In the genomic region with DNA sequence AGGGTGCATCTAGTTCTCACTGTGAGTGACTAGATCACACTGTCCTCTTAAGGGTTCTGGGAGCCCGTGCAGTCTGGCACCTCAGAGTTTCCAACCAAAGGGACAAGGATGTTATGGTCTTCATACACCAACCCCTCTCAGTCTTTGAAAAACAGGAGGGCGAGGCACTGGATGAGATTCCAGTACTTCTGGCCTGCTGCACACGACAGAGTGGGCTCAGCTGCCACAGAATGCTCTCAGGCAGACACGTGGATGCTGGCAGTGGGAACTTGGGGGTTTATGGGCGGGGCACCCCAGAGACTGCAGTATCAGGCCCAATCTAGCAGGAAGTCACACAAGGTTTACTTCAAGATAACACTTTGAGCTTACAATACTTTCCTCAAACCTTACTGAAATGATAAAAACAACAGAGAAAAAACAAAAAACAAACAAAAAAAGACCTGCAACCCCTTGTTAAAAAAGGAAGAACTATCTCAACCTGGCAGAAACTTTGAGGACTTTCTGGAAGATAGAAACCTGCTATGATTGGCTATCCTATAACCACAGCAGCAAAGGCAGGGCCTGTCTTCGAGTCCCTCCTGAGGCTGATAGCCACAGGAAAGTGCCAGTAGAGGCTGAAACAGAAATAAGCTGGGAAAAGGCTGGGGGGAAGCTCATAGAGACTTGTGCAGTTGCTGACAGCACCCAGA, we compare ENCODE assay signal across 1 cellular context.
A peak's percentile ranks its signal among the peaks of the same experiment; 100 is the strongest.
TF ChIP-seq lines count a peak whose summit lies in the region.

No MANE protein-coding gene starts in this region.

TF ChIP-seq in K562, 482 proteins besides CTCF, POLR2A, EP300 and RAD21 (continued from another document and continues in another):
- TF ChIP-seq E2F8 (IDR thresholded peaks at IDR 0.05; ENCODE audit: low read depth, partially characterized antibody) (no peak), ARNT (IDR thresholded peaks at IDR 0.05) (no peak), MED1 (CRISPR knock-in tag; IDR thresholded peaks at IDR 0.05; ENCODE audit: borderline replicate concordance) (no peak), ZNF584 (CRISPR knock-in tag; IDR thresholded peaks at IDR 0.05; ENCODE audit: low read depth) (no peak), HMG20A (CRISPR knock-in tag; conservative IDR thresholded peaks at IDR 0.05) (no peak), CHAMP1 (IDR thresholded peaks at IDR 0.05) (peak; percentile 64), HNRNPH1 (optimal IDR thresholded peaks at IDR 0.05; ENCODE audit: low read depth, low read length) (no peak), THRA (IDR thresholded peaks at IDR 0.05) (no peak), HNRNPK (IDR thresholded peaks at IDR 0.05; ENCODE audit: low read depth, low read length, poor library complexity, severe bottlenecking) (no peak), ZNF224 (CRISPR knock-in tag; IDR thresholded peaks at IDR 0.05) (no peak), ZNF707 (CRISPR knock-in tag; conservative IDR thresholded peaks at IDR 0.05) (no peak), RFX5 (IDR thresholded peaks at IDR 0.05; ENCODE audit: low read depth, low read length) (no peak), SMARCA5 (IDR thresholded peaks at IDR 0.05) (no peak), CEBPG (CRISPR knock-in tag; IDR thresholded peaks at IDR 0.05) (no peak), CEBPG (tag; conservative IDR thresholded peaks at IDR 0.05 in 1 of 2, IDR thresholded peaks at IDR 0.05 in 1 of 2) (no peak), ASH1L (IDR thresholded peaks at IDR 0.05; ENCODE audit: borderline replicate concordance, low read depth, partially characterized antibody) (no peak), PHF8 (IDR thresholded peaks at IDR 0.05; ENCODE audit: borderline replicate concordance, low read length) (no peak; the same call in 1 of the 2 replicates), STAT5A (IDR thresholded peaks at IDR 0.05; ENCODE audit: borderline replicate concordance, low read length) (no peak), TEAD2 (tag; IDR thresholded peaks at IDR 0.05) (no peak), EP400 (IDR thresholded peaks at IDR 0.05) (peak; percentile 73; the same call in 1 of the 2 replicates), STAG1 (CRISPR knock-in tag; IDR thresholded peaks at IDR 0.05; ENCODE audit: borderline replicate concordance) (no peak), ZBTB1 (CRISPR knock-in tag; IDR thresholded peaks at IDR 0.05; ENCODE audit: borderline replicate concordance, low read depth) (no peak), TBP (optimal IDR thresholded peaks at IDR 0.05; ENCODE audit: low read depth, low read length) (no peak), E2F1 (CRISPR knock-in tag; IDR thresholded peaks at IDR 0.05) (no peak), RFX1 (IDR thresholded peaks at IDR 0.05) (peak; percentile 10; the same call in 1 of the 2 replicates), SMAD4 (CRISPR knock-in tag; conservative IDR thresholded peaks at IDR 0.05) (peak; percentile 78; the same call in 1 of the 2 replicates), ZBTB9 (CRISPR knock-in tag; IDR thresholded peaks at IDR 0.05) (peak; percentile 79; the same call in 1 of the 2 replicates), WHSC1 (IDR thresholded peaks at IDR 0.05; ENCODE audit: low read length) (no peak), ATF6 (CRISPR knock-in tag; IDR thresholded peaks at IDR 0.05) (no peak), XRCC4 (IDR thresholded peaks at IDR 0.05; ENCODE audit: extremely low read depth, insufficient read depth, insufficient read length) (no peak), HSF4 (CRISPR knock-in tag; IDR thresholded peaks at IDR 0.05; ENCODE audit: borderline replicate concordance) (no peak), SRSF1 (IDR thresholded peaks at IDR 0.05; ENCODE audit: low read depth, low read length) (no peak), PHF21A (IDR thresholded peaks at IDR 0.05; ENCODE audit: borderline replicate concordance, low read depth) (no peak), BDP1 (IDR thresholded peaks at IDR 0.05; ENCODE audit: insufficient read depth, insufficient read length) (no peak), MCM5 (IDR thresholded peaks at IDR 0.05; ENCODE audit: low read depth) (no peak)
- TF ChIP-seq, protein P1, sequence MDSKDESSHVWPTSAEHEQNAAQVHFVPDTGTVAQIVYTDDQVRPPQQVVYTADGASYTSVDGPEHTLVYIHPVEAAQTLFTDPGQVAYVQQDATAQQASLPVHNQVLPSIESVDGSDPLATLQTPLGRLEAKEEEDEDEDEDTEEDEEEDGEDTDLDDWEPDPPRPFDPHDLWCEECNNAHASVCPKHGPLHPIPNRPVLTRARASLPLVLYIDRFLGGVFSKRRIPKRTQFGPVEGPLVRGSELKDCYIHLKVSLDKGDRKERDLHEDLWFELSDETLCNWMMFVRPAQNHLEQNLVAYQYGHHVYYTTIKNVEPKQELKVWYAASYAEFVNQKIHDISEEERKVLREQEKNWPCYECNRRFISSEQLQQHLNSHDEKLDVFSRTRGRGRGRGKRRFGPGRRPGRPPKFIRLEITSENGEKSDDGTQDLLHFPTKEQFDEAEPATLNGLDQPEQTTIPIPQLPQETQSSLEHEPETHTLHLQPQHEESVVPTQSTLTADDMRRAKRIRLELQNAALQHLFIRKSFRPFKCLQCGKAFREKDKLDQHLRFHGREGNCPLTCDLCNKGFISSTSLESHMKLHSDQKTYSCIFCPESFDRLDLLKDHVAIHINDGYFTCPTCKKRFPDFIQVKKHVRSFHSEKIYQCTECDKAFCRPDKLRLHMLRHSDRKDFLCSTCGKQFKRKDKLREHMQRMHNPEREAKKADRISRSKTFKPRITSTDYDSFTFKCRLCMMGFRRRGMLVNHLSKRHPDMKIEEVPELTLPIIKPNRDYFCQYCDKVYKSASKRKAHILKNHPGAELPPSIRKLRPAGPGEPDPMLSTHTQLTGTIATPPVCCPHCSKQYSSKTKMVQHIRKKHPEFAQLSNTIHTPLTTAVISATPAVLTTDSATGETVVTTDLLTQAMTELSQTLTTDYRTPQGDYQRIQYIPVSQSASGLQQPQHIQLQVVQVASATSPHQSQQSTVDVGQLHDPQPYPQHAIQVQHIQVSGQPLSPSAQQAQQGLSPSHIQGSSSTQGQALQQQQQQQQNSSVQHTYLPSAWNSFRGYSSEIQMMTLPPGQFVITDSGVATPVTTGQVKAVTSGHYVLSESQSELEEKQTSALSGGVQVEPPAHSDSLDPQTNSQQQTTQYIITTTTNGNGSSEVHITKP (IDR thresholded peaks at IDR 0.05; ENCODE audit: partially characterized antibody) = peak; percentile 73
- TF ChIP-seq, protein P2, sequence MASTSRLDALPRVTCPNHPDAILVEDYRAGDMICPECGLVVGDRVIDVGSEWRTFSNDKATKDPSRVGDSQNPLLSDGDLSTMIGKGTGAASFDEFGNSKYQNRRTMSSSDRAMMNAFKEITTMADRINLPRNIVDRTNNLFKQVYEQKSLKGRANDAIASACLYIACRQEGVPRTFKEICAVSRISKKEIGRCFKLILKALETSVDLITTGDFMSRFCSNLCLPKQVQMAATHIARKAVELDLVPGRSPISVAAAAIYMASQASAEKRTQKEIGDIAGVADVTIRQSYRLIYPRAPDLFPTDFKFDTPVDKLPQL (IDR thresholded peaks at IDR 0.05; ENCODE audit: extremely low read depth, insufficient read length) = no peak
- TF ChIP-seq, protein P3, sequence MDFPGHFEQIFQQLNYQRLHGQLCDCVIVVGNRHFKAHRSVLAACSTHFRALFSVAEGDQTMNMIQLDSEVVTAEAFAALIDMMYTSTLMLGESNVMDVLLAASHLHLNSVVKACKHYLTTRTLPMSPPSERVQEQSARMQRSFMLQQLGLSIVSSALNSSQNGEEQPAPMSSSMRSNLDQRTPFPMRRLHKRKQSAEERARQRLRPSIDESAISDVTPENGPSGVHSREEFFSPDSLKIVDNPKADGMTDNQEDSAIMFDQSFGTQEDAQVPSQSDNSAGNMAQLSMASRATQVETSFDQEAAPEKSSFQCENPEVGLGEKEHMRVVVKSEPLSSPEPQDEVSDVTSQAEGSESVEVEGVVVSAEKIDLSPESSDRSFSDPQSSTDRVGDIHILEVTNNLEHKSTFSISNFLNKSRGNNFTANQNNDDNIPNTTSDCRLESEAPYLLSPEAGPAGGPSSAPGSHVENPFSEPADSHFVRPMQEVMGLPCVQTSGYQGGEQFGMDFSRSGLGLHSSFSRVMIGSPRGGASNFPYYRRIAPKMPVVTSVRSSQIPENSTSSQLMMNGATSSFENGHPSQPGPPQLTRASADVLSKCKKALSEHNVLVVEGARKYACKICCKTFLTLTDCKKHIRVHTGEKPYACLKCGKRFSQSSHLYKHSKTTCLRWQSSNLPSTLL (IDR thresholded peaks at IDR 0.05) = no peak
- TF ChIP-seq, protein P4, sequence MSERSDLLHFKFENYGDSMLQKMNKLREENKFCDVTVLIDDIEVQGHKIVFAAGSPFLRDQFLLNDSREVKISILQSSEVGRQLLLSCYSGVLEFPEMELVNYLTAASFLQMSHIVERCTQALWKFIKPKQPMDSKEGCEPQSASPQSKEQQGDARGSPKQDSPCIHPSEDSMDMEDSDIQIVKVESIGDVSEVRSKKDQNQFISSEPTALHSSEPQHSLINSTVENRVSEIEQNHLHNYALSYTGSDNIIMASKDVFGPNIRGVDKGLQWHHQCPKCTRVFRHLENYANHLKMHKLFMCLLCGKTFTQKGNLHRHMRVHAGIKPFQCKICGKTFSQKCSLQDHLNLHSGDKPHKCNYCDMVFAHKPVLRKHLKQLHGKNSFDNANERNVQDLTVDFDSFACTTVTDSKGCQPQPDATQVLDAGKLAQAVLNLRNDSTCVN (CRISPR knock-in tag; IDR thresholded peaks at IDR 0.05) = no peak
